Comparison of ENCODE assay signal across 8 cellular contexts in the genomic region with DNA sequence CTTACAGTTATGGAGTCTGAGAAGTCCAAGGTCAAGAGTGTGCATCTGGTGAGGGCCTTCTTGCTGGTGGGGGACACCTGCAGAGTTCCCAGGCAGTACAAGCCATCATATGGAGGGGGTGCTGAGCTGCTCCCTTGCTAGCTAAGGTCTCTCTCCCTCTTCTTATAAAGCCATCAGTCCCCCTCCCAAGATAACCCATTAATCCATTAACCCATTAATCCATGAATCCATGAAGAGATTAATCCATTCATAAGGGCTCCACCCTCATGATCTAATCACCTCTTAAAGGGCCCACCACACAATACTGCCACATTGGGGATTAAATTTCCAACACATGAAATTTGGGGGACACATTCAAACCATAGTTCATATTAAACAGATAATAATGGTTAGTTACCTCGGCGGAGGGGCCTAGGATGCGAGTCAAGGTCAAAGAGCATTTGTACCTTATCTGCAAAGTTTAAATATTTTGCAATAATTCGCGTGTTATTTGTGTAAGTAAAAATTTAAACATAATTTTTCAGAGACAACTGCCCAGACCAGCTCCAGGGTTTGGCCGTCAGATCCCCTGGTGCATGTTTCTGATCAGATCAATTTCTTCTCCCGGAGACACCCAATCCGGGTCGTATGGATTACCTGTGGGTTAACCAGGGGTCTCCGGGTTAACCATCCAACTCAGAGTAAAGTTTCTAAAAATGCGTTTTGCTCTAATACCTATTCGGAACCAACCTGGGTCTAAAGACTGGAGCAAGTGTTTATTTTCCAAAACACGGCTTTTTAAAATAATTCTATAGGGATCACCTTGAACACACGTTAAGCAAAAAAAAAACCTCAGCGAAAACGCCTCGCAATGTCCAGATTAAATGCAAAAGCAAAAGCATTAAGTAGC. TPM values are rescaled to one million over a fixed set of nuclear protein-coding genes. Genes with fewer than 3 reads are reported as not detected.
DNase-seq lines count a peak whose midpoint lies in the region; ATAC-seq and TF ChIP-seq lines count a peak whose summit lies in the region.

No MANE protein-coding gene starts in this region.

- DNase-seq in DMS153 treated with DMSO at 0.1 percent for 48 hours (lab: John Stamatoyannopoulos, UW; ENCODE audit: unreplicated experiment) (peak; percentile 7), DMS153 (lab: John Stamatoyannopoulos, UW) (no peak), Karpas-422 (peak; percentile 58), adipocyte (ENCODE audit: low read depth) (peak; percentile 23), kidney epithelial cell (ENCODE audit: low read depth) (no peak), posterior vena cava (ENCODE audit: low spot score) (no peak)

- H3K4me1 ChIP-seq in Karpas-422 (ENCODE audit: low read length) (peaks cover 32% of the 10 kb centered on the region), adipocyte (ENCODE audit: control insufficient read depth, insufficient read depth, low read length) (peaks cover 27% of the 10 kb centered on the region), subcutaneous abdominal adipose tissue (ENCODE audit: control insufficient read depth in 5 of 5, insufficient read depth in 5 of 5, low read length in 5 of 5) (peaks cover 4 to 27% (median 26%) of the 10 kb centered on the region in 5 donors)

- H4K20me1 ChIP-seq in Karpas-422 (ENCODE audit: insufficient read depth, low read depth, low read length): peaks cover 28% of the 10 kb centered on the region

- H2AFZ ChIP-seq in Karpas-422 (ENCODE audit: low read length): peak overlapping the region; percentile 86

- H3K4me3 ChIP-seq in Karpas-422 (ENCODE audit: low read length) (peak overlapping the region; percentile 94), adipocyte (ENCODE audit: low read length) (peak overlapping the region; percentile 89), kidney epithelial cell (ENCODE audit: low read depth, low read length) (peak overlapping the region; percentile 77), subcutaneous abdominal adipose tissue (ENCODE audit: low read depth in 1 of 5, low read length in 5 of 5) (peak overlapping the region; percentile 70 to 93 (median 84))

- H3K9me2 ChIP-seq in Karpas-422 (replicated peaks; ENCODE audit: insufficient read depth, low read length): no peaks in the 10 kb centered on the region

- TF ChIP-seq CTCF in kidney epithelial cell (IDR thresholded peaks at IDR 0.05; ENCODE audit: insufficient read depth, low read length, poor library complexity, severe bottlenecking): no peak

- ATAC-seq in HG02870 (IDR thresholded peaks at IDR 0.05; ENCODE audit: unreplicated experiment): no peak

- H3K27ac ChIP-seq in Karpas-422 (ENCODE audit: low read length) (peak overlapping the region; percentile 31), subcutaneous abdominal adipose tissue (ENCODE audit: low read depth, low read length) (no peak overlapping the region)

- no peaks in the 10 kb centered on the region for H3K9me3 ChIP-seq in Karpas-422 (ENCODE audit: low read length)
- H3K9me3 ChIP-seq in adipocyte (ENCODE audit: control insufficient read depth, low read length): no peaks in the 10 kb centered on the region
- H3K9me3 ChIP-seq in subcutaneous abdominal adipose tissue (ENCODE audit: control insufficient read depth in 5 of 5, low read length in 5 of 5): no peaks in the 10 kb centered on the region

- H3K9ac ChIP-seq in Karpas-422 (ENCODE audit: low read length) (peak overlapping the region; percentile 70), adipocyte (ENCODE audit: low read length) (peak overlapping the region; percentile 83), subcutaneous abdominal adipose tissue (ENCODE audit: low read length in 5 of 5) (peak overlapping the region in 4 of 5 donors; percentile 63 to 86 (median 73))

- peak overlapping the region; percentile 91 for H3K4me2 ChIP-seq in Karpas-422 (ENCODE audit: low read depth, low read length, poor library complexity, severe bottlenecking)

- H3K79me2 ChIP-seq in Karpas-422 (ENCODE audit: low read length): peaks cover 42% of the 10 kb centered on the region

- H3K36me3 ChIP-seq in Karpas-422 (ENCODE audit: insufficient read depth, low read length): peaks cover 9% of the 10 kb centered on the region; the same call in 1 of the 2 replicates
- no peaks in the 10 kb centered on the region for H3K36me3 ChIP-seq in adipocyte (ENCODE audit: control insufficient read depth, insufficient read depth, low read length, severe bottlenecking)
- no peaks in the 10 kb centered on the region for H3K36me3 ChIP-seq in kidney epithelial cell (ENCODE audit: control insufficient read depth, insufficient read depth, low read length)
- H3K36me3 ChIP-seq in subcutaneous abdominal adipose tissue (ENCODE audit: control insufficient read depth in 5 of 5, insufficient read depth in 5 of 5, low read length in 5 of 5): no peaks in the 10 kb centered on the region

- H3K27me3 ChIP-seq in Karpas-422 (ENCODE audit: low read length): no peaks in the 10 kb centered on the region
- no peaks in the 10 kb centered on the region for H3K27me3 ChIP-seq in adipocyte (replicated peaks; ENCODE audit: control insufficient read depth, insufficient read depth, low read length)
- no peaks in the 10 kb centered on the region for H3K27me3 ChIP-seq in kidney epithelial cell (ENCODE audit: control insufficient read depth, insufficient read depth, low read length)
- no peaks in the 10 kb centered on the region for H3K27me3 ChIP-seq in subcutaneous abdominal adipose tissue (ENCODE audit: control insufficient read depth in 5 of 5, insufficient read depth in 4 of 5, low read length in 5 of 5)

- intact Hi-C loops in posterior vena cava (cut with DNase I): loop anchor here in 1 of 2 donors (2.0 to 10.0 kb wide), 2 partner anchors 98 to 302 kb away; no protein-coding TSS in a partner anchor

RNA-seq across cellular contexts. Expression of a gene that starts 0.7 kb away (rescaled TPM):
- total RNA-seq in Karpas-422 (2014; rRNA removed; shearing (Covaris generic); ENCODE audit: low replicate concordance): 54.6 and 81.0 TPM in 2 replicates
- 33.1 and 39.4 TPM in 2 replicates for total RNA-seq in kidney epithelial cell
- 10 to 100 TPM; 28.6 to 33.0 TPM for total RNA-seq in posterior vena cava

Comparison
In these comparisons a context has a peak if more than half of its experiments do, and no peak if none do; other contexts are left out.
1. DNase-seq: peak in DMS153 treated with DMSO at 0.1 percent for 48 hours (single experiment), Karpas-422 (single experiment) and adipocyte (single experiment); none in DMS153 (single experiment), kidney epithelial cell (single experiment) and posterior vena cava (single experiment).
2. Peak in every context shown above with its lines, with median percentiles within 50 percentile points of each other: H3K4me3 ChIP-seq and H3K9ac ChIP-seq.